In genomic region chr2:208251098-208251497, GRCh38 we compare ENCODE assay signal across 1 cellular context.
TF ChIP-seq lines count a peak whose summit lies in the region.

No MANE protein-coding gene starts in this region.

TF ChIP-seq in GM23338, 12 proteins besides CTCF, POLR2A, EP300 and RAD21 (continued from another document):
- no peak for TF ChIP-seq ZNF462 (CRISPR knock-in tag; IDR thresholded peaks at IDR 0.05)
- TF ChIP-seq POLR2AphosphoS5 (IDR thresholded peaks at IDR 0.05; ENCODE audit: low read depth): no peak
- no peak for TF ChIP-seq STAT1 (IDR thresholded peaks at IDR 0.05; ENCODE audit: unreplicated experiment)
- no peak for TF ChIP-seq EZH2phosphoT487 (IDR thresholded peaks at IDR 0.05; ENCODE audit: unreplicated experiment)
- TF ChIP-seq EZH2 (IDR thresholded peaks at IDR 0.05; ENCODE audit: low read depth, unreplicated experiment): no peak
- no peak for TF ChIP-seq ZNF331 (CRISPR knock-in tag; IDR thresholded peaks at IDR 0.05; ENCODE audit: low read depth)
- TF ChIP-seq JUNB (IDR thresholded peaks at IDR 0.05; ENCODE audit: unreplicated experiment): no peak
- no peak for TF ChIP-seq CREB1 (CRISPR knock-in tag; IDR thresholded peaks at IDR 0.05; ENCODE audit: low read depth)
- no peak for TF ChIP-seq NANOG (IDR thresholded peaks at IDR 0.05; ENCODE audit: borderline replicate concordance)
TF ChIP-seq in GM23338: peak in this region for 0.
